In genomic region chr12:122908915-122909314, GRCh38 we compare ENCODE assay signal across 18 cellular contexts. TPM values are rescaled to one million over a fixed set of nuclear protein-coding genes. Genes with fewer than 3 reads are reported as not detected.
A peak's percentile ranks its signal among the peaks of the same experiment; 100 is the strongest.
DNase-seq lines count a peak whose midpoint lies in the region; ATAC-seq and TF ChIP-seq lines count a peak whose summit lies in the region.
"Had no signal": no experiment of that assay in that cellular context is flagged by ENCODE, and none has a peak within 500 bp of the region (broad histone marks: within the 10 kb centered on the region; RNA-seq: fewer than 3 reads in every experiment).

No MANE protein-coding gene starts in this region.

- no peak for TF ChIP-seq CTCF in cardiac muscle cell (IDR thresholded peaks at IDR 0.05; ENCODE audit: low read depth, low read length)
- TF ChIP-seq CTCF in right atrium auricular region (IDR thresholded peaks at IDR 0.05) = no peak
- TF ChIP-seq CTCF in body of pancreas (IDR thresholded peaks at IDR 0.05) = no peak
- TF ChIP-seq CTCF in mucosa of descending colon (IDR thresholded peaks at IDR 0.05) = no peak
- no peak for TF ChIP-seq CTCF in stomach (IDR thresholded peaks at IDR 0.05)

- TF ChIP-seq POLR2A in body of pancreas (IDR thresholded peaks at IDR 0.05) = no peak
- TF ChIP-seq POLR2A in stomach (IDR thresholded peaks at IDR 0.05) = no peak

- intact Hi-C loops in body of pancreas (cut with DNase I) (no loop called here), mucosa of descending colon (cut with DNase I, micrococcal nuclease) (no loop called here), stomach (cut with DNase I; ENCODE audit: low total_unique reads) (no loop called here)

- WGBS in body of pancreas, 2 donors = 42 to 72% methylated on average over 6 of the region's 6 CpGs
- 63 to 81% (median 64%) methylated on average over 6 of the region's 6 CpGs for WGBS in stomach, 5 donors

- DNase-seq in cardiac muscle cell (ENCODE audit: low read depth in 1 of 2, low spot score in 1 of 2) (no peak), right atrium auricular region (ENCODE audit: low spot score) (no peak), body of pancreas (peak; percentile 20 to 57 (median 46)), mucosa of descending colon (peak in 2 of 3 donors; percentile 71 to 84), stomach (peak; percentile 48), activated gamma-delta T cell treated with Interleukin-2 at 50 U/mL for 16 hours (no peak)
- no peak for DNase-seq in stimulated activated CD8-positive, alpha-beta memory T cell treated with anti-CD3 and anti-CD28 coated beads, Interleukin-4, amount 100 ng/mL, for 48 hours
- DNase-seq in stimulated activated naive CD8-positive, alpha-beta T cell treated with anti-CD3 and anti-CD28 coated beads, Interleukin-15, Interleukin-2, amounts not matched to agents 100 U/mL and 50 U/mL, for 24 hours = no peak
- DNase-seq: CD4-positive, CD25-positive, alpha-beta regulatory T cell; COR-L47; DMS153; GF-D8; GM23248; KBM-7; NCI-H1105 treated with DMSO at 0.1 percent for 48 hours; NCI-H1694 treated with DMSO at 0.1 percent for 48 hours; RPMI8226 had no signal

- H3K36me3 ChIP-seq in cardiac muscle cell = no peaks in the 10 kb centered on the region
- H3K36me3 ChIP-seq in right atrium auricular region = no peaks in the 10 kb centered on the region
- no peaks in the 10 kb centered on the region for H3K36me3 ChIP-seq in body of pancreas (replicated peaks in 1 of 2; ENCODE audit: insufficient read depth in 1 of 2, low read depth in 2 of 2)
- H3K36me3 ChIP-seq in mucosa of descending colon (ENCODE audit: low read depth) = no peaks in the 10 kb centered on the region
- no peaks in the 10 kb centered on the region for H3K36me3 ChIP-seq in stomach
- H3K36me3 ChIP-seq: HAP-1 had no signal

- H3K27ac ChIP-seq in cardiac muscle cell (peak overlapping the region; percentile 93), right atrium auricular region (peak overlapping the region in 1 of 2 donors; percentile 79), body of pancreas (peak overlapping the region in 1 of 4 donors; percentile 58), stomach (no peak overlapping the region)
- H3K27ac ChIP-seq: GM23248 had no signal

- H3K27me3 ChIP-seq in cardiac muscle cell (no peaks in the 10 kb centered on the region), right atrium auricular region (no peaks in the 10 kb centered on the region), body of pancreas (no peaks in the 10 kb centered on the region), stomach (no peaks in the 10 kb centered on the region)

- no peak for TF ChIP-seq EP300 in stomach (IDR thresholded peaks at IDR 0.05)

- H3K4me1 ChIP-seq in cardiac muscle cell (ENCODE audit: low read depth) (peaks cover 16% of the 10 kb centered on the region), right atrium auricular region (peaks cover 0 to 13% of the 10 kb centered on the region in 2 donors), body of pancreas (peaks cover 20% of the 10 kb centered on the region), mucosa of descending colon (ENCODE audit: low read depth) (peaks cover 17% of the 10 kb centered on the region), stomach (peaks cover 0 to 1% (median 0%) of the 10 kb centered on the region in 4 donors)
- H3K4me1 ChIP-seq: HAP-1 had no signal

- H3K4me3 ChIP-seq in cardiac muscle cell = no peak overlapping the region
- no peak overlapping the region for H3K4me3 ChIP-seq in right atrium auricular region
- no peak overlapping the region for H3K4me3 ChIP-seq in body of pancreas
- no peak overlapping the region for H3K4me3 ChIP-seq in mucosa of descending colon
- H3K4me3 ChIP-seq in stomach = no peak overlapping the region
- H3K4me3 ChIP-seq: GM23248, HAP-1 had no signal

- H3K9me3 ChIP-seq in cardiac muscle cell (ENCODE audit: low read depth) (no peaks in the 10 kb centered on the region), right atrium auricular region (no peaks in the 10 kb centered on the region), body of pancreas (no peaks in the 10 kb centered on the region), mucosa of descending colon (no peaks in the 10 kb centered on the region), stomach (no peaks in the 10 kb centered on the region)
- H3K9me3 ChIP-seq: HAP-1 had no signal

- ATAC-seq in body of pancreas = peak; percentile 70
- ATAC-seq in mucosa of descending colon = peak; percentile 95
- no peak for ATAC-seq in stimulated activated naive CD8-positive, alpha-beta T cell treated with anti-CD3 and anti-CD28 coated beads, Interleukin-15, Interleukin-2, amounts not matched to agents 100 U/mL and 50 U/mL, for 24 hours

RNA-seq across cellular contexts. Expression of gene VPS37B, which starts 13.0 kb away (rescaled TPM):
- 47.3 and 52.1 TPM in 2 replicates for total RNA-seq in cardiac muscle cell
- 31.7 and 47.4 TPM in 2 replicates for polyA plus RNA-seq in cardiac muscle cell
- total RNA-seq in right atrium auricular region = 10 to 100 TPM; 28.5 to 41.1 TPM
- total RNA-seq in body of pancreas = 10 to 100 TPM; 18.7 to 46.8 TPM
- total RNA-seq in mucosa of descending colon = 100 to 1,000 TPM in 1 of 3 donors, 10 to 100 TPM in 2; 50.7 to 108 (median 81.8) TPM
- 100 to 1,000 TPM in 1 of 5 donors, 10 to 100 TPM in 4; 13.4 to 105 (median 68.5) TPM for total RNA-seq in stomach
- polyA plus RNA-seq in stomach = 10 to 100 TPM; 31.3 to 44.0 (median 37.1) TPM

RNA-seq across cellular contexts. Expression of gene ABCB9, which starts 57.3 kb away (rescaled TPM):
- total RNA-seq in cardiac muscle cell (9.7 and 13.0 TPM in 2 replicates), right atrium auricular region (1 to 10 TPM; 4.9 to 5.7 TPM), body of pancreas (1 to 10 TPM; 5.2 to 7.9 TPM), mucosa of descending colon (1 to 10 TPM; 6.3 to 8.2 (median 6.4) TPM), stomach (10 to 100 TPM in 1 of 5 donors, 1 to 10 TPM in 3, not detected in 1; 1.6 to 29.5 (median 3.6) TPM)
- polyA plus RNA-seq in cardiac muscle cell (5.2 and 10.0 TPM in 2 replicates), stomach (1 to 10 TPM; 1.2 to 2.5 (median 1.9) TPM)

Comparison
In these comparisons a context has a peak if more than half of its experiments do, and no peak if none do; other contexts are left out.
1. DNase-seq: peak in body of pancreas (4 of 4), mucosa of descending colon (2 of 3) and stomach (single experiment); none in cardiac muscle cell (0 of 2), right atrium auricular region (single experiment), activated gamma-delta T cell treated with Interleukin-2 at 50 U/mL for 16 hours (single experiment), stimulated activated CD8-positive, alpha-beta memory T cell treated with anti-CD3 and anti-CD28 coated beads, Interleukin-4, amount 100 ng/mL, for 48 hours (single experiment) and stimulated activated naive CD8-positive, alpha-beta T cell treated with anti-CD3 and anti-CD28 coated beads, Interleukin-15, Interleukin-2, amounts not matched to agents 100 U/mL and 50 U/mL, for 24 hours (single experiment).